ENCODE assay signal across 9 cellular contexts in the genomic region with DNA sequence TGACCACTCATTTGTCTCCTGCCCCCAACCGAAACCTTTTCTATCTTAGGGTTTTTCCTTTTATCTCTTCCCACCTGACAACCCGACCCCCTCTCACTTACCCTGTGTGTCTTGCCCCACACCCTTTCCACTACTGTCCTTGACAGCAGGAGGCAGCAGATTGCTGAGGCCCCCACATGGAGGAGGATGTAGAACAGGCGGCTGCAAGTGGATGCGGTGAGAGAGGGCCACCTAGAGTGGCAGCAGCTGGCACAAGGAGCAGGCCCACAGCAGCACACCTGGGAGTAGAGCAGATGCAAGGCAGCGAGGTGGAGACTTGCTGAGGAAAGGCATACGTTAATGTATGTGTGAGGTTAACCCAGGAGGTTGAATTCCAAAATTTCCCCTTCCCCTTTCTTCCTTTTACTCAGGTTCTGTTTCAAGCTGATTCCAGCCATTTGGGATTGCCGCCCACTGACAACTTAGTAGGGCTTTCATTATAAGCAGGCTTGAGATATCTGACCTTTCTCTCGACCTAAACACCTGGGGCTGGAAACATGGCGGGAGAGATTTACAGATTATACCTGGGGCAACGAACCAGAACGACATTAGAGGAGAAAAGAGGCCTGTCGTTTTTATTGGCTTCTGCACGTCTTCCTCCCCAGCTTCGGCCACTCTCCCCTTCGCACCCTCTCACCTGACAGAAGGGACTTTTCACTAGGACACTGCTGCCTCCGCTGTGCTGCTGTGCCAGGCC. TPM values are rescaled to one million over a fixed set of nuclear protein-coding genes. Genes with fewer than 3 reads are reported as not detected.
DNase-seq lines count a peak whose midpoint lies in the region; ATAC-seq and TF ChIP-seq lines count a peak whose summit lies in the region.
"Had no signal": no experiment of that assay in that cellular context is flagged by ENCODE, and none has a peak within 500 bp of the region (broad histone marks: within the 10 kb centered on the region; RNA-seq: fewer than 3 reads in every experiment).

No MANE protein-coding gene starts in this region.

- H3K36me3 ChIP-seq in iPS-15b (ENCODE audit: control insufficient read depth, insufficient read depth, low read length) (peaks cover 17% of the 10 kb centered on the region), thyroid gland (peaks cover 9 to 11% of the 10 kb centered on the region in 2 donors), SK-N-SH (replicated peaks in 1 of 2; ENCODE audit: control insufficient read depth in 1 of 2, insufficient read depth in 2 of 2, low read length in 1 of 2) (peaks cover 46 to 50% of the 10 kb centered on the region in 2 experiments)

- CTCF ChIA-PET in activated CD8-positive, alpha-beta memory T cell treated with anti-CD3 and anti-CD28 coated beads, Interleukin-2, amount 10 ng/mL, durations not matched to agents 7 days and 5 days (lab: Charles Lee): interaction anchor here (1.6 kb wide), 1 partner anchor 23 kb away, joined by 6 read pairs; the partner anchor contains the start of gene ELL3
- CTCF ChIA-PET in SK-N-SH (lab: Yijun Ruan, JAX): interaction anchor here (1.1 kb wide), 1 partner anchor 29 kb away, joined by 4 read pairs; no protein-coding TSS in a partner anchor

- TF ChIP-seq POLR2A in thyroid gland (IDR thresholded peaks at IDR 0.05): no peak

- H3K9me3 ChIP-seq in iPS-15b (ENCODE audit: control insufficient read depth, insufficient read depth, low read length): no peaks in the 10 kb centered on the region
- no peaks in the 10 kb centered on the region for H3K9me3 ChIP-seq in thyroid gland
- no peaks in the 10 kb centered on the region for H3K9me3 ChIP-seq in SK-N-SH

- H3K4me1 Mint-ChIP-seq in activated CD8-positive, alpha-beta memory T cell treated with anti-CD3 and anti-CD28 coated beads, Interleukin-2, amount 10 ng/mL, durations not matched to agents 7 days and 5 days: peaks cover 52% of the 10 kb centered on the region

- H3K27me3 ChIP-seq in iPS-15b (ENCODE audit: control insufficient read depth, insufficient read depth, low read length): no peaks in the 10 kb centered on the region
- no peaks in the 10 kb centered on the region for H3K27me3 ChIP-seq in thyroid gland
- no peaks in the 10 kb centered on the region for H3K27me3 ChIP-seq in SK-N-SH (ENCODE audit: insufficient read depth)

- peaks cover 44% of the 10 kb centered on the region for H3K79me2 ChIP-seq in SK-N-SH (ENCODE audit: insufficient read depth)

- H3K9me3 Mint-ChIP-seq in activated CD8-positive, alpha-beta memory T cell treated with anti-CD3 and anti-CD28 coated beads, Interleukin-2, amount 10 ng/mL, durations not matched to agents 7 days and 5 days (ENCODE audit: low read depth): no peaks in the 10 kb centered on the region

- TF ChIP-seq CTCF in thyroid gland (IDR thresholded peaks at IDR 0.05) (no peak), omental fat pad (IDR thresholded peaks at IDR 0.05) (no peak), SK-N-SH (IDR thresholded peaks at IDR 0.05) (no peak)

- H3K9me2 ChIP-seq in SK-N-SH: no peaks in the 10 kb centered on the region

- intact Hi-C loops in thyroid gland (cut with DNase I): no loop called here

- 85 to 86% methylated on average over 16 of the region's 16 CpGs for WGBS in thyroid gland, 2 donors
- WGBS in SK-N-SH (ENCODE audit: low lambda C conversion rate): 92% methylated on average over 16 of the region's 16 CpGs

- H3K4me3 ChIP-seq in iPS-15b (ENCODE audit: low read depth, low read length) (no peak overlapping the region), thyroid gland (replicated peaks in 1 of 3) (no peak overlapping the region), SK-N-SH (ENCODE audit: low read depth in 2 of 2, low read length in 1 of 2) (no peak overlapping the region)

- no peak for DNase-seq in activated CD8-positive, alpha-beta memory T cell treated with anti-CD3 and anti-CD28 coated beads, Interleukin-2, amount 10 ng/mL, durations not matched to agents 7 days and 5 days
- no peak for DNase-seq in activated CD8-positive, alpha-beta memory T cell treated with anti-CD3 and anti-CD28 coated beads for 24 hours
- DNase-seq in SHP77 treated with DMSO at 0.1 percent for 48 hours (lab: John Stamatoyannopoulos, UW) (peak; percentile 77), thyroid gland (no peak), omental fat pad (ENCODE audit: low spot score) (no peak), SK-N-SH (no peak)

- H3K4me3 Mint-ChIP-seq in activated CD8-positive, alpha-beta memory T cell treated with anti-CD3 and anti-CD28 coated beads, Interleukin-2, amount 10 ng/mL, durations not matched to agents 7 days and 5 days: no peak overlapping the region

- no peak for TF ChIP-seq EP300 in SK-N-SH (IDR thresholded peaks at IDR 0.05; ENCODE audit: borderline replicate concordance in 1 of 2, low read depth in 1 of 2, low read length in 1 of 2)

- peak overlapping the region in 2 of 3 donors; percentile 96 to 100 for H3K27ac ChIP-seq in thyroid gland
- H3K27ac ChIP-seq in SK-N-SH (ENCODE audit: low read depth in 2 of 2, low read length in 1 of 2): peak overlapping the region in 1 of 2 experiments; percentile 92; a peak in 2 of 4 replicates

- POLR2A ChIA-PET in SK-N-SH (lab: Yijun Ruan, JAX): interaction anchor here (0.6 kb wide), 1 partner anchor 46 kb away, joined by 4 read pairs; no protein-coding TSS in a partner anchor

- H3K9ac ChIP-seq in iPS-15b (ENCODE audit: low read depth, low read length): peak overlapping the region; percentile 37
- no peak overlapping the region for H3K9ac ChIP-seq in SK-N-SH

- peaks cover 42% of the 10 kb centered on the region for H3F3A ChIP-seq in SK-N-SH (replicated peaks; ENCODE audit: insufficient read depth)

- no peak overlapping the region for H3K4me2 ChIP-seq in SK-N-SH

- H2AFZ ChIP-seq in SK-N-SH (ENCODE audit: low read depth): no peak overlapping the region

- H3K27me3 Mint-ChIP-seq in activated CD8-positive, alpha-beta memory T cell treated with anti-CD3 and anti-CD28 coated beads, Interleukin-2, amount 10 ng/mL, durations not matched to agents 7 days and 5 days: no peaks in the 10 kb centered on the region

- H3K4me1 ChIP-seq in iPS-15b (ENCODE audit: control insufficient read depth, insufficient read depth, low read length) (peaks cover 27% of the 10 kb centered on the region), thyroid gland (peaks cover 23 to 45% of the 10 kb centered on the region in 2 donors), SK-N-SH (ENCODE audit: control insufficient read depth in 1 of 2, insufficient read depth in 2 of 2, low read depth in 1 of 2, low read length in 1 of 2) (peaks cover 9 to 17% of the 10 kb centered on the region in 2 experiments)

- H3K36me3 Mint-ChIP-seq in activated CD8-positive, alpha-beta memory T cell treated with anti-CD3 and anti-CD28 coated beads, Interleukin-2, amount 10 ng/mL, durations not matched to agents 7 days and 5 days: peaks cover 55% of the 10 kb centered on the region

- peak overlapping the region; percentile 95 for H3K27ac Mint-ChIP-seq in activated CD8-positive, alpha-beta memory T cell treated with anti-CD3 and anti-CD28 coated beads, Interleukin-2, amount 10 ng/mL, durations not matched to agents 7 days and 5 days

- H4K20me1 ChIP-seq in SK-N-SH (ENCODE audit: insufficient read depth): peaks cover 20% of the 10 kb centered on the region

- ATAC-seq in activated CD8-positive, alpha-beta memory T cell treated with anti-CD3 and anti-CD28 coated beads, Interleukin-2, amount 10 ng/mL, durations not matched to agents 7 days and 5 days: no peak
- ATAC-seq in omental fat pad (ENCODE audit: low FRiP score): no peak
- no peak for ATAC-seq in HG02571 (IDR thresholded peaks at IDR 0.05; ENCODE audit: unreplicated experiment)

- no peak for TF ChIP-seq RAD21 in SK-N-SH (IDR thresholded peaks at IDR 0.05; ENCODE audit: low read length)

TF ChIP-seq in SK-N-SH, 30 proteins besides CTCF, POLR2A, EP300 and RAD21 (continues in another document):
- TF ChIP-seq SIN3A (IDR thresholded peaks at IDR 0.05; ENCODE audit: borderline replicate concordance, low read depth, low read length): no peak

RNA-seq across cellular contexts. Expression of gene SERINC4, which starts 0.6 kb away (rescaled TPM):
- total RNA-seq in activated CD8-positive, alpha-beta memory T cell treated with anti-CD3 and anti-CD28 coated beads, Interleukin-2, amount 10 ng/mL, durations not matched to agents 7 days and 5 days: under 1 TPM; 0.20 to 0.30 TPM
- total RNA-seq in thyroid gland (under 1 TPM in 1 of 4 donors, not detected in 3; 0.33 TPM), omental fat pad (not detected)
- polyA plus RNA-seq in SK-N-SH (2012; rRNA removed): 0.05 TPM in 1 of 2 replicates, not detected in the other
- 0.04 and 0.05 TPM in 2 replicates for polyA plus RNA-seq in SK-N-SH (2012; cell fraction: cytosol; rRNA removed)
- polyA plus RNA-seq in SK-N-SH (2012; cell fraction: nucleus; rRNA removed): 0.24 and 0.29 TPM in 2 replicates
- total RNA-seq: pulmonary artery endothelial cell had no signal

RNA-seq across cellular contexts. Expression of gene HYPK, which starts 1.0 kb away (rescaled TPM):
- 10 to 100 TPM; 14.8 to 16.1 TPM for total RNA-seq in activated CD8-positive, alpha-beta memory T cell treated with anti-CD3 and anti-CD28 coated beads, Interleukin-2, amount 10 ng/mL, durations not matched to agents 7 days and 5 days
- total RNA-seq in thyroid gland (10 to 100 TPM; 11.6 to 23.4 (median 12.5) TPM), omental fat pad (10 to 100 TPM; 10.2 to 19.0 (median 14.8) TPM)
- polyA plus RNA-seq in SK-N-SH (2012; rRNA removed): 8.9 and 11.5 TPM in 2 replicates
- polyA plus RNA-seq in SK-N-SH (2012; cell fraction: cytosol; rRNA removed): 13.5 and 25.3 TPM in 2 replicates
- polyA plus RNA-seq in SK-N-SH (2012; cell fraction: nucleus; rRNA removed): 18.5 and 26.1 TPM in 2 replicates

RNA-seq across cellular contexts. Expression of gene SERF2, which starts 7.3 kb away (rescaled TPM):
- 100 to 1,000 TPM; 804 to 808 TPM for total RNA-seq in activated CD8-positive, alpha-beta memory T cell treated with anti-CD3 and anti-CD28 coated beads, Interleukin-2, amount 10 ng/mL, durations not matched to agents 7 days and 5 days
- total RNA-seq in thyroid gland (1,000 to 10,000 TPM in 2 of 4 donors, 100 to 1,000 TPM in 2; 331 to 1,163 (median 700) TPM), omental fat pad (100 to 1,000 TPM; 790 to 927 (median 897) TPM)
- polyA plus RNA-seq in SK-N-SH (2012; rRNA removed): 935 and 1,369 TPM in 2 replicates
- 948 and 1,077 TPM in 2 replicates for polyA plus RNA-seq in SK-N-SH (2012; cell fraction: cytosol; rRNA removed)
- 611 and 1,260 TPM in 2 replicates for polyA plus RNA-seq in SK-N-SH (2012; cell fraction: nucleus; rRNA removed)

RNA-seq across cellular contexts. Expression of gene ELL3, which starts 22.6 kb away (rescaled TPM):
- 1 to 10 TPM in 1 of 2 experiments, under 1 TPM in 1; 0.49 to 1.0 TPM for total RNA-seq in activated CD8-positive, alpha-beta memory T cell treated with anti-CD3 and anti-CD28 coated beads, Interleukin-2, amount 10 ng/mL, durations not matched to agents 7 days and 5 days
- total RNA-seq in thyroid gland (10 to 100 TPM in 1 of 4 donors, 1 to 10 TPM in 3; 2.1 to 11.4 (median 5.3) TPM), omental fat pad (1 to 10 TPM; 1.1 to 7.1 (median 2.4) TPM)
- 0.67 and 0.89 TPM in 2 replicates for polyA plus RNA-seq in SK-N-SH (2012; rRNA removed)
- polyA plus RNA-seq in SK-N-SH (2012; cell fraction: cytosol; rRNA removed): 0.63 and 0.64 TPM in 2 replicates
- 2.2 and 3.7 TPM in 2 replicates for polyA plus RNA-seq in SK-N-SH (2012; cell fraction: nucleus; rRNA removed)

RNA-seq across cellular contexts. Expression of gene MFAP1, which starts 25.1 kb away (rescaled TPM):
- total RNA-seq in activated CD8-positive, alpha-beta memory T cell treated with anti-CD3 and anti-CD28 coated beads, Interleukin-2, amount 10 ng/mL, durations not matched to agents 7 days and 5 days: 10 to 100 TPM; 34.1 to 46.5 TPM
- total RNA-seq in thyroid gland: 10 to 100 TPM; 20.4 to 24.5 (median 22.7) TPM
- 10 to 100 TPM; 13.9 to 18.0 (median 14.4) TPM for total RNA-seq in omental fat pad
- polyA plus RNA-seq in SK-N-SH (2012; rRNA removed): 16.5 and 18.4 TPM in 2 replicates
- polyA plus RNA-seq in SK-N-SH (2012; cell fraction: cytosol; rRNA removed): 22.0 and 28.5 TPM in 2 replicates
- 7.9 and 15.1 TPM in 2 replicates for polyA plus RNA-seq in SK-N-SH (2012; cell fraction: nucleus; rRNA removed)
